Comparison of ENCODE assay signal across 11 cellular contexts in the genomic region with DNA sequence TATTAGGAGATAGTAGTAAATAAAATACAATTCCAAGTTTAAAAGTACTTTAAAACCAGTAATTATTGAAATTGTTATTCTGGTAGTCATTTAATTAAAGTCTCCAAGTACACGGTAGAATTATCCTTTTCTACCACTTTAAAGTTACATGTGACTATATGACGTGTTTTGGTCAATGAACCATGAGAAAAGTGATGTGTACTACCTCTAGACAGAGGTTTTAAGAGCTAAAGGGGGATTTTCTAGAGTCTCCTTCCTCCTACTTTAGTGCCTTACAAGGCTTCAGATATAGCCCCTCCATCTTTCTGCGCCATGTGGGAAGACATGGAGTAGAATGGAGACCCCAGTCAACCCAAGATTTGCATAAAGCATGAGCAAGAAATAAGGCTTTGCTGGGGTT.
"Had no signal": no experiment of that assay in that cellular context is flagged by ENCODE, and none has a peak within 500 bp of the region (broad histone marks: within the 10 kb centered on the region; RNA-seq: fewer than 3 reads in every experiment).

No MANE protein-coding gene starts in this region.

- H3K36me3 ChIP-seq: HAP-1 had no signal

- ATAC-seq: GM23338, HCT116 had no signal

- FAIRE-seq: H1, H54 had no signal

- DNase-seq: GM23248, GOT3, H7, H9, HCEC 1CT, HFFc6 had no signal

- H3K4me2 ChIP-seq: GM23338 had no signal

- H3K4me3 ChIP-seq: GM23248, GM23338, HAP-1 had no signal

- H3K4me1 ChIP-seq: HAP-1 had no signal

- H3K9ac ChIP-seq: GM23248 had no signal

- H2AFZ ChIP-seq: GM23248, GM23338 had no signal

- H3K27ac ChIP-seq: GM23248 had no signal
